In genomic region chr7:29248713-29249382, GRCh38 we compare ENCODE assay signal across 21 cellular contexts. TPM values are rescaled to one million over a fixed set of nuclear protein-coding genes. Genes with fewer than 3 reads are reported as not detected.
DNase-seq lines count a peak whose midpoint lies in the region; ATAC-seq, FAIRE-seq and TF ChIP-seq lines count a peak whose summit lies in the region.
"Had no signal": no experiment of that assay in that cellular context is flagged by ENCODE, and none has a peak within 500 bp of the region (broad histone marks: within the 10 kb centered on the region; RNA-seq: fewer than 3 reads in every experiment).

No MANE protein-coding gene starts in this region.

- peak; percentile 72 for FAIRE-seq in HepG2 (lab: Jason Lieb, UNC)
- FAIRE-seq: GM19239, HTR-8/SVneo had no signal

- TF ChIP-seq RAD21 in HepG2 (CRISPR knock-in tag; IDR thresholded peaks at IDR 0.05), result peak; percentile 44; the same call in 1 of the 2 replicates

- TF ChIP-seq EP300 in HepG2 (IDR thresholded peaks at IDR 0.05; ENCODE audit: low read depth in 2 of 2, low read length in 2 of 2), result peak in 1 of 2 experiments; percentile 86; a peak in 2 of 4 replicates
- peak; percentile 61; the same call in 1 of the 2 replicates for TF ChIP-seq EP300 in HepG2 (CRISPR knock-in tag; IDR thresholded peaks at IDR 0.05; ENCODE audit: borderline replicate concordance)

- no TSS peak for BruUV-seq in HepG2 (replicated peaks; lab: Mats Ljungman, UMichigan)

- H3K36me3 ChIP-seq in body of pancreas (replicated peaks in 1 of 2; ENCODE audit: insufficient read depth in 1 of 2, low read depth in 2 of 2) (no peaks in the 10 kb centered on the region), HepG2 (replicated peaks in 1 of 2; ENCODE audit: control insufficient read depth in 1 of 2, insufficient read depth in 2 of 2, low read length in 2 of 2) (peaks cover 7 to 15% of the 10 kb centered on the region in 2 experiments; a peak in 4 of 5 replicates), skeletal muscle tissue (ENCODE audit: control insufficient read depth in 3 of 3, insufficient read depth in 3 of 3, low read length in 3 of 3) (no peaks in the 10 kb centered on the region)
- H3K36me3 ChIP-seq: gastrocnemius medialis, thyroid gland had no signal

- no peak for TF ChIP-seq CTCF in body of pancreas (IDR thresholded peaks at IDR 0.05)
- TF ChIP-seq CTCF in HepG2 (CRISPR knock-in tag; IDR thresholded peaks at IDR 0.05), result no peak

- H3K4me1 ChIP-seq in body of pancreas, result peaks cover 41% of the 10 kb centered on the region
- peaks cover 53% of the 10 kb centered on the region for H3K4me1 ChIP-seq in HepG2 (ENCODE audit: insufficient read depth, low read length)
- peaks cover 0 to 10% (median 3%) of the 10 kb centered on the region in 3 donors for H3K4me1 ChIP-seq in skeletal muscle tissue (ENCODE audit: control insufficient read depth in 3 of 3, insufficient read depth in 3 of 3, low read length in 3 of 3)
- H3K4me1 ChIP-seq: thyroid gland had no signal

- in situ Hi-C loops in HepG2 (cut with HindIII; ENCODE audit: extremely low pct_ligation_motif_present, low pct_unique_long_range_greater_than_20kb), result no loop called here

- no peak overlapping the region for H2AFZ ChIP-seq in HepG2 (ENCODE audit: low read length)

- H3K4me2 ChIP-seq in HepG2 (ENCODE audit: low read depth, low read length), result peak overlapping the region; percentile 44

- CTCF ChIA-PET in HepG2 (lab: Yijun Ruan, JAX; ENCODE audit: low intra/inter-chr PET ratio, low total read pairs), result no interaction called here

- intact Hi-C loops in body of pancreas (cut with DNase I) (no loop called here), HepG2 (cut with micrococcal nuclease; ENCODE audit: unreplicated experiment) (loop anchor here (5.0 kb wide), 4 partner anchors 42 to 88 kb away; partner anchors contain the start of gene CHN2)

- H3K4me3 ChIP-seq in body of pancreas (no peak overlapping the region), HepG2 (replicated peaks in 1 of 3; ENCODE audit: insufficient read depth in 1 of 3, low read depth in 2 of 3, low read length in 3 of 3) (no peak overlapping the region), skeletal muscle tissue (ENCODE audit: low read length in 3 of 3) (no peak overlapping the region)
- H3K4me3 ChIP-seq: gastrocnemius medialis, thyroid gland had no signal

- ATAC-seq in body of pancreas (peak; percentile 76), HepG2 (peak; percentile 95), HG02798 (IDR thresholded peaks at IDR 0.05; ENCODE audit: poor library complexity, unreplicated experiment) (no peak)
- ATAC-seq: Panc1 had no signal

- H3K27ac ChIP-seq in body of pancreas, result peak overlapping the region in 3 of 4 donors; percentile 9 to 57 (median 42)
- H3K27ac ChIP-seq in HepG2 (ENCODE audit: extremely low read length, insufficient read depth, low read length), result peak overlapping the region; percentile 66
- H3K27ac ChIP-seq in skeletal muscle tissue (ENCODE audit: low read depth, low read length), result peak overlapping the region; percentile 51
- H3K27ac ChIP-seq: thyroid gland had no signal

- 55 to 62% methylated on average over 6 to 8 of the region's 8 CpGs for WGBS in body of pancreas, 2 donors
- 32% methylated on average over 8 of the region's 8 CpGs for WGBS in HepG2 (ENCODE audit: low lambda C conversion rate)

- peak overlapping the region; percentile 37 for H3K9ac ChIP-seq in HepG2 (ENCODE audit: insufficient read depth, low read depth, low read length)
- H3K9ac ChIP-seq in skeletal muscle tissue (ENCODE audit: low read depth in 1 of 3, low read length in 3 of 3), result no peak overlapping the region

- H3K9me3 ChIP-seq in body of pancreas (no peaks in the 10 kb centered on the region), HepG2 (ENCODE audit: low read length) (no peaks in the 10 kb centered on the region), skeletal muscle tissue (ENCODE audit: control insufficient read depth in 3 of 3, low read length in 3 of 3) (no peaks in the 10 kb centered on the region)
- H3K9me3 ChIP-seq: gastrocnemius medialis, thyroid gland had no signal

- TF ChIP-seq POLR2A in body of pancreas (IDR thresholded peaks at IDR 0.05), result no peak
- TF ChIP-seq POLR2A in HepG2 (IDR thresholded peaks at IDR 0.05; ENCODE audit: insufficient read depth in 1 of 2, low read depth in 2 of 2, low read length in 2 of 2), result no peak

- H3K27me3 ChIP-seq in body of pancreas (no peaks in the 10 kb centered on the region), HepG2 (ENCODE audit: control insufficient read depth in 1 of 2, insufficient read depth in 2 of 2, low read length in 2 of 2) (no peaks in the 10 kb centered on the region), skeletal muscle tissue (ENCODE audit: control insufficient read depth in 3 of 3, insufficient read depth in 3 of 3, low read length in 3 of 3) (no peaks in the 10 kb centered on the region)
- H3K27me3 ChIP-seq: gastrocnemius medialis, thyroid gland had no signal

- DNase-seq in MV-4-11 (lab: John Stamatoyannopoulos, UW) (peak; percentile 52), body of pancreas (peak; percentile 58 to 78 (median 68)), HepG2 (ENCODE audit: low spot score) (peak; percentile 88), Kasumi-1 (lab: John Stamatoyannopoulos, UW) (no peak), NCI-H446 (lab: John Stamatoyannopoulos, UW) (no peak), NCI-H510A (lab: John Stamatoyannopoulos, UW) (no peak)
- DNase-seq: activated CD4-positive, alpha-beta memory T cell treated with anti-CD3 and anti-CD28 coated beads, Interleukin-2, amount 10 ng/mL, durations not matched to agents 7 days and 5 days; activated naive CD8-positive, alpha-beta T cell treated with anti-CD3 and anti-CD28 coated beads for 36 hours; activated T-cell treated with anti-CD3 and anti-CD28 coated beads, Interleukin-2, amount 50 U/mL, for 48 hours; dermis blood vessel endothelial cell; EL; gastrocnemius medialis; mammary epithelial cell; NCI-H2081; NCI-H526 treated with DMSO at 0.1 percent for 48 hours; thyroid gland had no signal

- peaks cover 44% of the 10 kb centered on the region for H3K79me2 ChIP-seq in HepG2 (ENCODE audit: insufficient read depth, low read length)

- no peaks in the 10 kb centered on the region for H4K20me1 ChIP-seq in HepG2 (ENCODE audit: insufficient read depth, low read length)

- POLR2A ChIA-PET in HepG2 (lab: Yijun Ruan, JAX), result interaction anchor here (0.8 to 1.4 kb wide), 5 partner anchors 20 to 59 kb away, joined by 3 to 9 read pairs (median 3); no protein-coding TSS in a partner anchor

TF ChIP-seq in HepG2, 621 proteins besides CTCF, POLR2A, EP300 and RAD21 (continues in another document):
- TF ChIP-seq GTF2F1 (IDR thresholded peaks at IDR 0.05; ENCODE audit: low read length) (no peak), FLYWCH1 (CRISPR knock-in tag; IDR thresholded peaks at IDR 0.05) (peak; percentile 65; the same call in 1 of the 2 replicates), ZNF160 (CRISPR knock-in tag; IDR thresholded peaks at IDR 0.05) (no peak), MTA1 (CRISPR knock-in tag; IDR thresholded peaks at IDR 0.05; ENCODE audit: borderline replicate concordance) (peak; percentile 91; the same call in 1 of the 2 replicates)

RNA-seq across cellular contexts. Expression of gene CHN2, which starts 54.3 kb away (rescaled TPM):
- total RNA-seq in body of pancreas (10 to 100 TPM; 55.7 to 58.6 TPM), HepG2 (2016; rRNA removed; fragmentation: Illumina TruSeq; extraction: Trizol) (23.5 and 28.6 TPM in 2 replicates), skeletal muscle tissue (11.0 TPM)
- total RNA-seq in HepG2 (2016; cell fraction: cytosol; rRNA removed; fragmentation: Illumina TruSeq; extraction: Trizol; ENCODE audit: low read depth), result 15.0 and 15.4 TPM in 2 replicates
- 22.0 and 23.2 TPM in 2 replicates for total RNA-seq in HepG2 (2016; cell fraction: insoluble cytoplasmic fraction; rRNA removed; fragmentation: Illumina TruSeq; extraction: Trizol)
- total RNA-seq in HepG2 (2016; cell fraction: membrane; rRNA removed; fragmentation: Illumina TruSeq; extraction: Trizol), result 19.9 and 22.8 TPM in 2 replicates
- 29.6 and 33.8 TPM in 2 replicates for total RNA-seq in HepG2 (2016; cell fraction: nucleus; rRNA removed; fragmentation: Illumina TruSeq; extraction: Trizol)
- polyA plus RNA-seq in HepG2 (2011; rRNA removed), result 21.7 and 30.5 TPM in 2 replicates
- polyA plus RNA-seq in HepG2 (2011; cell fraction: cytosol; rRNA removed), result 15.7 and 19.8 TPM in 2 replicates
- 16.7 and 17.0 TPM in 2 replicates for polyA plus RNA-seq in HepG2 (2011; cell fraction: nucleus; rRNA removed)
- polyA plus RNA-seq in HepG2 (2012), result 22.4 and 41.2 TPM in 2 replicates
- polyA plus RNA-seq in HepG2 (2016; cell fraction: cytosol; fragmentation: Illumina TruSeq; extraction: Trizol; ENCODE audit: low read depth), result 10.8 and 11.3 TPM in 2 replicates
- 23.9 and 24.0 TPM in 2 replicates for polyA plus RNA-seq in HepG2 (2016; cell fraction: insoluble cytoplasmic fraction; fragmentation: Illumina TruSeq; extraction: Trizol; ENCODE audit: low read depth)
- 15.8 and 19.6 TPM in 2 replicates for polyA plus RNA-seq in HepG2 (2016; cell fraction: membrane; fragmentation: Illumina TruSeq; extraction: Trizol; ENCODE audit: low read depth)
- 21.1 and 21.8 TPM in 2 replicates for polyA plus RNA-seq in HepG2 (2016; cell fraction: nucleus; fragmentation: Illumina TruSeq; extraction: Trizol; ENCODE audit: insufficient read depth, low read depth)
- polyA minus RNA-seq in HepG2 (2011; rRNA and poly(A)+ RNA removed; ENCODE audit: low replicate concordance), result 9.7 and 45.6 TPM in 2 replicates
- polyA minus RNA-seq in HepG2 (2011; cell fraction: cytosol; rRNA and poly(A)+ RNA removed), result 20.1 and 25.7 TPM in 2 replicates
- polyA minus RNA-seq in HepG2 (2011; cell fraction: nucleus; rRNA and poly(A)+ RNA removed), result 96.8 and 105 TPM in 2 replicates
- total RNA-seq: mammary epithelial cell had no signal

Comparison
In these comparisons a context has a peak if more than half of its experiments do, and no peak if none do; other contexts are left out.
1. DNase-seq: peak in MV-4-11 (single experiment), body of pancreas (4 of 4) and HepG2 (single experiment); none in Kasumi-1 (0 of 2), NCI-H446 (0 of 2) and NCI-H510A (single experiment).
2. Peak in every context shown above with its lines, with median percentiles within 50 percentile points of each other: H3K27ac ChIP-seq.